12 cellular contexts compared by ENCODE assay signal in genomic region chr9:110015759-110016158, GRCh38.
DNase-seq lines count a peak whose midpoint lies in the region; ATAC-seq and TF ChIP-seq lines count a peak whose summit lies in the region.
"Had no signal": no experiment of that assay in that cellular context is flagged by ENCODE, and none has a peak within 500 bp of the region (broad histone marks: within the 10 kb centered on the region; RNA-seq: fewer than 3 reads in every experiment).

No MANE protein-coding gene starts in this region.

- H3K9me3 Mint-ChIP-seq in CD4-positive, CD25-positive, alpha-beta regulatory T cell, result no peaks in the 10 kb centered on the region
- H3K9me3 Mint-ChIP-seq in activated CD4-positive, alpha-beta memory T cell treated with anti-CD3 and anti-CD28 coated beads for 36 hours, result no peaks in the 10 kb centered on the region
- H3K9me3 Mint-ChIP-seq: activated naive CD4-positive, alpha-beta T cell treated with anti-CD3 and anti-CD28 coated beads, Interleukin-2, amount 50 U/mL, for 24 hours; GM23338 had no signal

- no peak for TF ChIP-seq POLR2A in thyroid gland (IDR thresholded peaks at IDR 0.05)

- no peaks in the 10 kb centered on the region for H3K36me3 ChIP-seq in CD4-positive, CD25-positive, alpha-beta regulatory T cell (ENCODE audit: control insufficient read depth, insufficient read depth, low read length)
- no peaks in the 10 kb centered on the region for H3K36me3 ChIP-seq in thyroid gland
- H3K36me3 ChIP-seq: ovary had no signal

- intact Hi-C loops in activated CD4-positive, alpha-beta memory T cell treated with anti-CD3 and anti-CD28 coated beads for 36 hours (cut with micrococcal nuclease), result no loop called here
- intact Hi-C loops in thyroid gland (cut with DNase I), result no loop called here

- TF ChIP-seq CTCF in thyroid gland (IDR thresholded peaks at IDR 0.05), result no peak

- H3K27ac Mint-ChIP-seq in CD4-positive, CD25-positive, alpha-beta regulatory T cell, result no peak overlapping the region
- H3K27ac Mint-ChIP-seq in activated CD4-positive, alpha-beta memory T cell treated with anti-CD3 and anti-CD28 coated beads for 36 hours, result no peak overlapping the region
- H3K27ac Mint-ChIP-seq: activated naive CD4-positive, alpha-beta T cell treated with anti-CD3 and anti-CD28 coated beads, Interleukin-2, amount 50 U/mL, for 24 hours; GM23338 had no signal

- H3K4me1 ChIP-seq in CD4-positive, CD25-positive, alpha-beta regulatory T cell (ENCODE audit: control insufficient read depth, insufficient read depth, low read length, poor library complexity, severe bottlenecking), result no peaks in the 10 kb centered on the region
- H3K4me1 ChIP-seq in thyroid gland, result no peaks in the 10 kb centered on the region

- peak in 1 of 3 donors; percentile 55 for DNase-seq in CD4-positive, CD25-positive, alpha-beta regulatory T cell
- DNase-seq in HEK293T (ENCODE audit: extremely low spot score) (no peak), iris pigment epithelial cell (ENCODE audit: low read depth) (peak; percentile 96), COLO668 (lab: John Stamatoyannopoulos, UW; ENCODE audit: unreplicated experiment) (no peak), thyroid gland (no peak)
- peak; percentile 41 for DNase-seq in activated CD4-positive, alpha-beta memory T cell treated with anti-CD3 and anti-CD28 coated beads for 36 hours
- DNase-seq: ovary, SHP77 had no signal

- H3K27me3 ChIP-seq in CD4-positive, CD25-positive, alpha-beta regulatory T cell (ENCODE audit: control insufficient read depth, insufficient read depth, low read length), result no peaks in the 10 kb centered on the region
- no peaks in the 10 kb centered on the region for H3K27me3 ChIP-seq in thyroid gland
- H3K27me3 ChIP-seq: ovary had no signal

- WGBS in thyroid gland, 2 donors, result 83 to 91% methylated on average over 5 of the region's 5 CpGs

- peaks cover 5% of the 10 kb centered on the region for H3K36me3 Mint-ChIP-seq in CD4-positive, CD25-positive, alpha-beta regulatory T cell
- H3K36me3 Mint-ChIP-seq in activated CD4-positive, alpha-beta memory T cell treated with anti-CD3 and anti-CD28 coated beads for 36 hours, result no peaks in the 10 kb centered on the region

- no peak overlapping the region for H3K4me3 ChIP-seq in CD4-positive, CD25-positive, alpha-beta regulatory T cell (ENCODE audit: low read depth, low read length)
- no peak overlapping the region for H3K4me3 ChIP-seq in thyroid gland (replicated peaks in 1 of 3)
- H3K4me3 ChIP-seq: GM23338, ovary had no signal

- POLR2A ChIA-PET in HEK293T (lab: Yijun Ruan, JAX), result no interaction called here
- POLR2A ChIA-PET in activated CD4-positive, alpha-beta memory T cell treated with anti-CD3 and anti-CD28 coated beads for 36 hours (lab: Charles Lee), result no interaction called here

- no peak overlapping the region for H3K4me3 Mint-ChIP-seq in CD4-positive, CD25-positive, alpha-beta regulatory T cell
- H3K4me3 Mint-ChIP-seq in activated CD4-positive, alpha-beta memory T cell treated with anti-CD3 and anti-CD28 coated beads for 36 hours, result no peak overlapping the region
- H3K4me3 Mint-ChIP-seq: activated naive CD4-positive, alpha-beta T cell treated with anti-CD3 and anti-CD28 coated beads, Interleukin-2, amount 50 U/mL, for 24 hours; GM23338 had no signal

- H3K27me3 Mint-ChIP-seq in CD4-positive, CD25-positive, alpha-beta regulatory T cell, result peaks cover 6% of the 10 kb centered on the region
- peaks cover 2% of the 10 kb centered on the region for H3K27me3 Mint-ChIP-seq in activated CD4-positive, alpha-beta memory T cell treated with anti-CD3 and anti-CD28 coated beads for 36 hours
- H3K27me3 Mint-ChIP-seq: activated naive CD4-positive, alpha-beta T cell treated with anti-CD3 and anti-CD28 coated beads, Interleukin-2, amount 50 U/mL, for 24 hours had no signal

- H3K27ac ChIP-seq in CD4-positive, CD25-positive, alpha-beta regulatory T cell (ENCODE audit: insufficient read depth, low read length, poor library complexity, severe bottlenecking), result no peak overlapping the region
- no peak overlapping the region for H3K27ac ChIP-seq in thyroid gland
- H3K27ac ChIP-seq: ovary had no signal

- H3K9me3 ChIP-seq in CD4-positive, CD25-positive, alpha-beta regulatory T cell (ENCODE audit: control insufficient read depth in 2 of 2, low read length in 2 of 2), result no peaks in the 10 kb centered on the region
- H3K9me3 ChIP-seq in thyroid gland, result no peaks in the 10 kb centered on the region
- H3K9me3 ChIP-seq: ovary had no signal

- ATAC-seq in CD4-positive, CD25-positive, alpha-beta regulatory T cell (ENCODE audit: low read depth in 2 of 2), result peak; percentile 56 to 61
- ATAC-seq in GM18502 (IDR thresholded peaks at IDR 0.05; ENCODE audit: poor library complexity, unreplicated experiment) (no peak), HG03139 (IDR thresholded peaks at IDR 0.05; ENCODE audit: unreplicated experiment) (no peak)
- ATAC-seq: GM23338 had no signal

- H3K4me1 Mint-ChIP-seq in CD4-positive, CD25-positive, alpha-beta regulatory T cell, result peaks cover 3 to 7% (median 4%) of the 10 kb centered on the region in 4 donors
- peaks cover 5% of the 10 kb centered on the region for H3K4me1 Mint-ChIP-seq in activated CD4-positive, alpha-beta memory T cell treated with anti-CD3 and anti-CD28 coated beads for 36 hours (ENCODE audit: low read depth)
- H3K4me1 Mint-ChIP-seq: activated naive CD4-positive, alpha-beta T cell treated with anti-CD3 and anti-CD28 coated beads, Interleukin-2, amount 50 U/mL, for 24 hours had no signal

- CTCF ChIA-PET in HEK293T (lab: Yijun Ruan, JAX), result no interaction called here
- CTCF ChIA-PET in activated CD4-positive, alpha-beta memory T cell treated with anti-CD3 and anti-CD28 coated beads for 36 hours (lab: Charles Lee), result no interaction called here

TF ChIP-seq in HEK293T, 16 proteins besides CTCF, POLR2A, EP300 and RAD21:
- TF ChIP-seq ELF4 (IDR thresholded peaks at IDR 0.05) (no peak), ZNF384 (IDR thresholded peaks at IDR 0.05) (0 out of 2 replicates have a peak, but pooled peaks have one; percentile 20)
TF ChIP-seq in HEK293T: peak in this region for 1.

Comparison
In these comparisons a context has a peak if more than half of its experiments do, and no peak if none do; other contexts are left out.
1. ATAC-seq: peak in CD4-positive, CD25-positive, alpha-beta regulatory T cell (2 of 2); none in GM18502 (single experiment) and HG03139 (single experiment).
2. DNase-seq: peak in activated CD4-positive, alpha-beta memory T cell treated with anti-CD3 and anti-CD28 coated beads for 36 hours (single experiment) and iris pigment epithelial cell (single experiment); none in HEK293T (single experiment), COLO668 (single experiment) and thyroid gland (0 of 2).